ENCODE assay signal across 21 cellular contexts in the genomic region with DNA sequence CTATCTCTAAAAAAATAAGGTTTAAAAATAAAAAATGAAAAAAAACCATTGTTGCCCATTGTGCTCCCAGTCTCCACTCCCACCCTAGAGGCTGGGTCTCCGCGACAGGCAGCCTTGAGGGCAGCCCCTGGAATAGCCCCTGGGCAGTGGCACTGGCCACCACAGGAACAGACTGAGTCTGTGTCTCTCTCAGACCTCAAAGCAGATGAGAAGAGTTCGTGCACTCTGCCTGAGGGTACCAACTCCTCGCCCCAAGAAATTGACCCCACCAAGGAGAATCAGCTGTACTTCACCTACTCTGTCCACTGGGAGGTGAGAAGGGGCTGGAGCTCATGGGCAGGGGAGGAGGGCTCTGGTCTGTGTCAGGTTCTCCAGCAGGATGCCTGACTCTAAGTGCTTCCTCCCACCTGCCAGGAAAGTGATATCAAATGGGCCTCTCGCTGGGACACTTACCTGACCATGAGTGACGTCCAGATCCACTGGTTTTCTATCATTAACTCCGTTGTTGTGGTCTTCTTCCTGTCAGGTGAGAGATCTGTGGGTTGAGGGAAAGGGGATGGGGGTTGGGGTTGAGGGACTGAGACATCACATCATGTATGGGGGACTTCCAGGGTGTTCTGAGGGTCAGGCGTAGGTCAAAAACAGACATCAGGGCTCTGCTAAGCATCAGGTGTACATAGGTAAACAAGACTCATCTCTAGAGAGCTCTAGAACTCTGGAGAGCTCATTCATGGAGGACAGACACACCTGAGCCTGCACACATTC.
"Had no signal": no experiment of that assay in that cellular context is flagged by ENCODE, and none has a peak within 500 bp of the region (broad histone marks: within the 10 kb centered on the region; RNA-seq: fewer than 3 reads in every experiment).

No MANE protein-coding gene starts in this region.

- DNase-seq: activated CD4-positive, alpha-beta T cell treated with anti-CD3 and anti-CD28 coated beads for 4 hours; activated effector memory CD4-positive, alpha-beta T cell treated with anti-CD3 and anti-CD28 coated beads, Interleukin-2, amount 50 U/mL, for 16 hours; activated naive CD8-positive, alpha-beta T cell treated with anti-CD3 and anti-CD28 coated beads, Interleukin-2, amount 10 ng/mL, durations not matched to agents 7 days and 5 days; anterior cingulate cortex; brain microvascular endothelial cell; cortex of kidney; effector CD4-positive, alpha-beta T cell; esophagus squamous epithelium; hippocampal formation; kidney; left ventricle myocardium superior; natural killer cell; retina; small intestine; stimulated activated naive CD8-positive, alpha-beta T cell treated with anti-CD3 and anti-CD28 coated beads, Interleukin-15, amount 100 ng/mL, for 72 hours; WERI-Rb-1 had no signal

- H3K4me1 ChIP-seq: esophagus squamous epithelium had no signal

- H3K27ac Mint-ChIP-seq: activated naive CD8-positive, alpha-beta T cell treated with anti-CD3 and anti-CD28 coated beads, Interleukin-2, amount 10 ng/mL, durations not matched to agents 7 days and 5 days; T-helper 1 cell treated with Interleukin-12 subunit alpha and Interleukin-12 subunit beta and Interleukin-4 antibody, amounts not matched to agents 30 μg/mL and 1 μg/mL, for 36 hours; type B pancreatic cell had no signal

- H3K9me3 Mint-ChIP-seq: activated naive CD8-positive, alpha-beta T cell treated with anti-CD3 and anti-CD28 coated beads, Interleukin-2, amount 10 ng/mL, durations not matched to agents 7 days and 5 days; central memory CD8-positive, alpha-beta T cell; memory B cell; natural killer cell; stimulated activated naive CD8-positive, alpha-beta T cell treated with anti-CD3 and anti-CD28 coated beads, Interleukin-15, amount 100 ng/mL, for 72 hours; T-helper 1 cell treated with Interleukin-12 subunit alpha and Interleukin-12 subunit beta and Interleukin-4 antibody, amounts not matched to agents 30 μg/mL and 1 μg/mL, for 36 hours; type B pancreatic cell had no signal

- H3K9me3 ChIP-seq: esophagus squamous epithelium, neutrophil had no signal

- H3K4me3 ChIP-seq: esophagus squamous epithelium had no signal

- H3K27me3 ChIP-seq: brain microvascular endothelial cell, esophagus squamous epithelium, neutrophil had no signal

- H3K27me3 Mint-ChIP-seq: activated naive CD8-positive, alpha-beta T cell treated with anti-CD3 and anti-CD28 coated beads, Interleukin-2, amount 10 ng/mL, durations not matched to agents 7 days and 5 days; central memory CD8-positive, alpha-beta T cell; memory B cell; stimulated activated naive CD8-positive, alpha-beta T cell treated with anti-CD3 and anti-CD28 coated beads, Interleukin-15, amount 100 ng/mL, for 72 hours; type B pancreatic cell had no signal

- H3K4me3 Mint-ChIP-seq: activated naive CD8-positive, alpha-beta T cell treated with anti-CD3 and anti-CD28 coated beads, Interleukin-2, amount 10 ng/mL, durations not matched to agents 7 days and 5 days; central memory CD8-positive, alpha-beta T cell; memory B cell; natural killer cell; stimulated activated naive CD8-positive, alpha-beta T cell treated with anti-CD3 and anti-CD28 coated beads, Interleukin-15, amount 100 ng/mL, for 72 hours; T-helper 1 cell treated with Interleukin-12 subunit alpha and Interleukin-12 subunit beta and Interleukin-4 antibody, amounts not matched to agents 30 μg/mL and 1 μg/mL, for 36 hours; type B pancreatic cell had no signal

- H3K27ac ChIP-seq: brain microvascular endothelial cell, esophagus squamous epithelium, neutrophil, WERI-Rb-1 had no signal

- H3K4me1 Mint-ChIP-seq: activated naive CD8-positive, alpha-beta T cell treated with anti-CD3 and anti-CD28 coated beads, Interleukin-2, amount 10 ng/mL, durations not matched to agents 7 days and 5 days; central memory CD8-positive, alpha-beta T cell; memory B cell; natural killer cell; stimulated activated naive CD8-positive, alpha-beta T cell treated with anti-CD3 and anti-CD28 coated beads, Interleukin-15, amount 100 ng/mL, for 72 hours had no signal
